1 cellular context compared by ENCODE assay signal in the genomic region with DNA sequence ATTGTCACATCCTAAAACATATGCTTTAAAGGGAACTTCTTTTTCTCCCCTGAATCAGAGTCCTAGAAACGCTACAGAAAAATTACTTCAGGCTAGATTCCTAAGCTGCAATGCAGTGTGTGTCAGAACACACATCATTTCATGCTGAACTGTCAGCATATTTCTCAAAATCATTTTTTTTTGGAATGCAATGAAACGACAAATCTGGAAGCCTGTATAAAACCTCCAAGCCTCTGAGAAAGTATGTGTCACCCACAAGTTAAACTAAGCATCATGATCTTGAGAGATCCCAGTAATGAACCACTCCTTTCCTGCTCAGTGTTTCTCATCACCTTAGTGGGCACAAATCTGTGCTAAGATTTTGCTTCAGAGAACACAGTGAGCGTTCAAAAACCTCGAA.
TF ChIP-seq lines count a peak whose summit lies in the region.

No MANE protein-coding gene starts in this region.

TF ChIP-seq in GM23338, 12 proteins besides CTCF, POLR2A, EP300 and RAD21 (continued from another document):
- TF ChIP-seq, protein P1, sequence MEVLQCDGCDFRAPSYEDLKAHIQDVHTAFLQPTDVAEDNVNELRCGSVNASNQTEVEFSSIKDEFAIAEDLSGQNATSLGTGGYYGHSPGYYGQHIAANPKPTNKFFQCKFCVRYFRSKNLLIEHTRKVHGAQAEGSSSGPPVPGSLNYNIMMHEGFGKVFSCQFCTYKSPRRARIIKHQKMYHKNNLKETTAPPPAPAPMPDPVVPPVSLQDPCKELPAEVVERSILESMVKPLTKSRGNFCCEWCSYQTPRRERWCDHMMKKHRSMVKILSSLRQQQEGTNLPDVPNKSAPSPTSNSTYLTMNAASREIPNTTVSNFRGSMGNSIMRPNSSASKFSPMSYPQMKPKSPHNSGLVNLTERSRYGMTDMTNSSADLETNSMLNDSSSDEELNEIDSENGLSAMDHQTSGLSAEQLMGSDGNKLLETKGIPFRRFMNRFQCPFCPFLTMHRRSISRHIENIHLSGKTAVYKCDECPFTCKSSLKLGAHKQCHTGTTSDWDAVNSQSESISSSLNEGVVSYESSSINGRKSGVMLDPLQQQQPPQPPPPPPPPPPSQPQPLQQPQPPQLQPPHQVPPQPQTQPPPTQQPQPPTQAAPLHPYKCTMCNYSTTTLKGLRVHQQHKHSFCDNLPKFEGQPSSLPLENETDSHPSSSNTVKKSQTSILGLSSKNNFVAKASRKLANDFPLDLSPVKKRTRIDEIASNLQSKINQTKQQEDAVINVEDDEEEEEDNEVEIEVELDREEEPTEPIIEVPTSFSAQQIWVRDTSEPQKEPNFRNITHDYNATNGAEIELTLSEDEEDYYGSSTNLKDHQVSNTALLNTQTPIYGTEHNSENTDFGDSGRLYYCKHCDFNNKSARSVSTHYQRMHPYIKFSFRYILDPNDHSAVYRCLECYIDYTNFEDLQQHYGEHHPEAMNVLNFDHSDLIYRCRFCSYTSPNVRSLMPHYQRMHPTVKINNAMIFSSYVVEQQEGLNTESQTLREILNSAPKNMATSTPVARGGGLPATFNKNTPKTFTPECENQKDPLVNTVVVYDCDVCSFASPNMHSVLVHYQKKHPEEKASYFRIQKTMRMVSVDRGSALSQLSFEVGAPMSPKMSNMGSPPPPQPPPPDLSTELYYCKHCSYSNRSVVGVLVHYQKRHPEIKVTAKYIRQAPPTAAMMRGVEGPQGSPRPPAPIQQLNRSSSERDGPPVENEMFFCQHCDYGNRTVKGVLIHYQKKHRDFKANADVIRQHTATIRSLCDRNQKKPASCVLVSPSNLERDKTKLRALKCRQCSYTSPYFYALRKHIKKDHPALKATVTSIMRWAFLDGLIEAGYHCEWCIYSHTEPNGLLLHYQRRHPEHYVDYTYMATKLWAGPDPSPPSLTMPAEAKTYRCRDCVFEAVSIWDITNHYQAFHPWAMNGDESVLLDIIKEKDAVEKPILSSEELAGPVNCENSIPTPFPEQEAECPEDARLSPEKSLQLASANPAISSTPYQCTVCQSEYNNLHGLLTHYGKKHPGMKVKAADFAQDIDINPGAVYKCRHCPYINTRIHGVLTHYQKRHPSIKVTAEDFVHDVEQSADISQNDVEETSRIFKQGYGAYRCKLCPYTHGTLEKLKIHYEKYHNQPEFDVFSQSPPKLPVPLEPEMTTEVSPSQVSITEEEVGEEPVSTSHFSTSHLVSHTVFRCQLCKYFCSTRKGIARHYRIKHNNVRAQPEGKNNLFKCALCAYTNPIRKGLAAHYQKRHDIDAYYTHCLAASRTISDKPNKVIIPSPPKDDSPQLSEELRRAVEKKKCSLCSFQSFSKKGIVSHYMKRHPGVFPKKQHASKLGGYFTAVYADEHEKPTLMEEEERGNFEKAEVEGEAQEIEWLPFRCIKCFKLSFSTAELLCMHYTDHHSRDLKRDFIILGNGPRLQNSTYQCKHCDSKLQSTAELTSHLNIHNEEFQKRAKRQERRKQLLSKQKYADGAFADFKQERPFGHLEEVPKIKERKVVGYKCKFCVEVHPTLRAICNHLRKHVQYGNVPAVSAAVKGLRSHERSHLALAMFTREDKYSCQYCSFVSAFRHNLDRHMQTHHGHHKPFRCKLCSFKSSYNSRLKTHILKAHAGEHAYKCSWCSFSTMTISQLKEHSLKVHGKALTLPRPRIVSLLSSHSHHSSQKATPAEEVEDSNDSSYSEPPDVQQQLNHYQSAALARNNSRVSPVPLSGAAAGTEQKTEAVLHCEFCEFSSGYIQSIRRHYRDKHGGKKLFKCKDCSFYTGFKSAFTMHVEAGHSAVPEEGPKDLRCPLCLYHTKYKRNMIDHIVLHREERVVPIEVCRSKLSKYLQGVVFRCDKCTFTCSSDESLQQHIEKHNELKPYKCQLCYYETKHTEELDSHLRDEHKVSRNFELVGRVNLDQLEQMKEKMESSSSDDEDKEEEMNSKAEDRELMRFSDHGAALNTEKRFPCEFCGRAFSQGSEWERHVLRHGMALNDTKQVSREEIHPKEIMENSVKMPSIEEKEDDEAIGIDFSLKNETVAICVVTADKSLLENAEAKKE (CRISPR knock-in tag; IDR thresholded peaks at IDR 0.05): no peak
- TF ChIP-seq, protein P2, sequence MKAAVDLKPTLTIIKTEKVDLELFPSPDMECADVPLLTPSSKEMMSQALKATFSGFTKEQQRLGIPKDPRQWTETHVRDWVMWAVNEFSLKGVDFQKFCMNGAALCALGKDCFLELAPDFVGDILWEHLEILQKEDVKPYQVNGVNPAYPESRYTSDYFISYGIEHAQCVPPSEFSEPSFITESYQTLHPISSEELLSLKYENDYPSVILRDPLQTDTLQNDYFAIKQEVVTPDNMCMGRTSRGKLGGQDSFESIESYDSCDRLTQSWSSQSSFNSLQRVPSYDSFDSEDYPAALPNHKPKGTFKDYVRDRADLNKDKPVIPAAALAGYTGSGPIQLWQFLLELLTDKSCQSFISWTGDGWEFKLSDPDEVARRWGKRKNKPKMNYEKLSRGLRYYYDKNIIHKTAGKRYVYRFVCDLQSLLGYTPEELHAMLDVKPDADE (IDR thresholded peaks at IDR 0.05): no peak
- TF ChIP-seq STAT1 (IDR thresholded peaks at IDR 0.05; ENCODE audit: unreplicated experiment): no peak
- TF ChIP-seq, protein P3, sequence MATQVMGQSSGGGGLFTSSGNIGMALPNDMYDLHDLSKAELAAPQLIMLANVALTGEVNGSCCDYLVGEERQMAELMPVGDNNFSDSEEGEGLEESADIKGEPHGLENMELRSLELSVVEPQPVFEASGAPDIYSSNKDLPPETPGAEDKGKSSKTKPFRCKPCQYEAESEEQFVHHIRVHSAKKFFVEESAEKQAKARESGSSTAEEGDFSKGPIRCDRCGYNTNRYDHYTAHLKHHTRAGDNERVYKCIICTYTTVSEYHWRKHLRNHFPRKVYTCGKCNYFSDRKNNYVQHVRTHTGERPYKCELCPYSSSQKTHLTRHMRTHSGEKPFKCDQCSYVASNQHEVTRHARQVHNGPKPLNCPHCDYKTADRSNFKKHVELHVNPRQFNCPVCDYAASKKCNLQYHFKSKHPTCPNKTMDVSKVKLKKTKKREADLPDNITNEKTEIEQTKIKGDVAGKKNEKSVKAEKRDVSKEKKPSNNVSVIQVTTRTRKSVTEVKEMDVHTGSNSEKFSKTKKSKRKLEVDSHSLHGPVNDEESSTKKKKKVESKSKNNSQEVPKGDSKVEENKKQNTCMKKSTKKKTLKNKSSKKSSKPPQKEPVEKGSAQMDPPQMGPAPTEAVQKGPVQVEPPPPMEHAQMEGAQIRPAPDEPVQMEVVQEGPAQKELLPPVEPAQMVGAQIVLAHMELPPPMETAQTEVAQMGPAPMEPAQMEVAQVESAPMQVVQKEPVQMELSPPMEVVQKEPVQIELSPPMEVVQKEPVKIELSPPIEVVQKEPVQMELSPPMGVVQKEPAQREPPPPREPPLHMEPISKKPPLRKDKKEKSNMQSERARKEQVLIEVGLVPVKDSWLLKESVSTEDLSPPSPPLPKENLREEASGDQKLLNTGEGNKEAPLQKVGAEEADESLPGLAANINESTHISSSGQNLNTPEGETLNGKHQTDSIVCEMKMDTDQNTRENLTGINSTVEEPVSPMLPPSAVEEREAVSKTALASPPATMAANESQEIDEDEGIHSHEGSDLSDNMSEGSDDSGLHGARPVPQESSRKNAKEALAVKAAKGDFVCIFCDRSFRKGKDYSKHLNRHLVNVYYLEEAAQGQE (IDR thresholded peaks at IDR 0.05; ENCODE audit: unreplicated experiment): no peak
